2 cellular contexts compared by ENCODE assay signal in the genomic region with DNA sequence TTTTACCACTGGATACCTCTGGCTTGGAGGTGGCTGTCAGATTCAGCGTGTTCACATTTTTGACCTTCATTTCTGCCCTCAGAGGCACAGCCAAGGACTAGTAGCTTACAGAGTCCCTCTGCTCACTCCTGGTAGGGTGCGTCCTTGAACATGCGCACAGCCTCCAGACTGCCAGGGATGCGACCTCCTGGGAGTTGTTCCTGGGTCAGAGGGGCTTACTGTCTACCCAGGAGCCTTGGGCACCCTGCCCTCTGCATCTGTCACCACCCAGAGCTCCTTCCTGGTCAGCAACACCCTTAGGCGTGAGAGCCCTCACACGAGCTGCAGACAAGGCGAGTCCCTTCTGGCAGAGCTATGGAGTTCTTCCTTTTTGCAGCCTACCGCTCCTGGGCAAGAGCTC.
TF ChIP-seq lines count a peak whose summit lies in the region.

No MANE protein-coding gene starts in this region.

TF ChIP-seq in SK-N-SH, 30 proteins besides CTCF, POLR2A, EP300 and RAD21 (continued from another document):
- TF ChIP-seq, protein P1, sequence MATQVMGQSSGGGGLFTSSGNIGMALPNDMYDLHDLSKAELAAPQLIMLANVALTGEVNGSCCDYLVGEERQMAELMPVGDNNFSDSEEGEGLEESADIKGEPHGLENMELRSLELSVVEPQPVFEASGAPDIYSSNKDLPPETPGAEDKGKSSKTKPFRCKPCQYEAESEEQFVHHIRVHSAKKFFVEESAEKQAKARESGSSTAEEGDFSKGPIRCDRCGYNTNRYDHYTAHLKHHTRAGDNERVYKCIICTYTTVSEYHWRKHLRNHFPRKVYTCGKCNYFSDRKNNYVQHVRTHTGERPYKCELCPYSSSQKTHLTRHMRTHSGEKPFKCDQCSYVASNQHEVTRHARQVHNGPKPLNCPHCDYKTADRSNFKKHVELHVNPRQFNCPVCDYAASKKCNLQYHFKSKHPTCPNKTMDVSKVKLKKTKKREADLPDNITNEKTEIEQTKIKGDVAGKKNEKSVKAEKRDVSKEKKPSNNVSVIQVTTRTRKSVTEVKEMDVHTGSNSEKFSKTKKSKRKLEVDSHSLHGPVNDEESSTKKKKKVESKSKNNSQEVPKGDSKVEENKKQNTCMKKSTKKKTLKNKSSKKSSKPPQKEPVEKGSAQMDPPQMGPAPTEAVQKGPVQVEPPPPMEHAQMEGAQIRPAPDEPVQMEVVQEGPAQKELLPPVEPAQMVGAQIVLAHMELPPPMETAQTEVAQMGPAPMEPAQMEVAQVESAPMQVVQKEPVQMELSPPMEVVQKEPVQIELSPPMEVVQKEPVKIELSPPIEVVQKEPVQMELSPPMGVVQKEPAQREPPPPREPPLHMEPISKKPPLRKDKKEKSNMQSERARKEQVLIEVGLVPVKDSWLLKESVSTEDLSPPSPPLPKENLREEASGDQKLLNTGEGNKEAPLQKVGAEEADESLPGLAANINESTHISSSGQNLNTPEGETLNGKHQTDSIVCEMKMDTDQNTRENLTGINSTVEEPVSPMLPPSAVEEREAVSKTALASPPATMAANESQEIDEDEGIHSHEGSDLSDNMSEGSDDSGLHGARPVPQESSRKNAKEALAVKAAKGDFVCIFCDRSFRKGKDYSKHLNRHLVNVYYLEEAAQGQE (IDR thresholded peaks at IDR 0.05; ENCODE audit: low read depth, low read length): no peak
- no peak for TF ChIP-seq POLR2AphosphoS5 (IDR thresholded peaks at IDR 0.05; ENCODE audit: low read depth, low read length)

TF ChIP-seq in SK-N-SH treated with all-trans-retinoic acid at 6 μM for 48 hours, 23 proteins besides CTCF, POLR2A, EP300 and RAD21 (continued from another document):
- TF ChIP-seq, protein P2, sequence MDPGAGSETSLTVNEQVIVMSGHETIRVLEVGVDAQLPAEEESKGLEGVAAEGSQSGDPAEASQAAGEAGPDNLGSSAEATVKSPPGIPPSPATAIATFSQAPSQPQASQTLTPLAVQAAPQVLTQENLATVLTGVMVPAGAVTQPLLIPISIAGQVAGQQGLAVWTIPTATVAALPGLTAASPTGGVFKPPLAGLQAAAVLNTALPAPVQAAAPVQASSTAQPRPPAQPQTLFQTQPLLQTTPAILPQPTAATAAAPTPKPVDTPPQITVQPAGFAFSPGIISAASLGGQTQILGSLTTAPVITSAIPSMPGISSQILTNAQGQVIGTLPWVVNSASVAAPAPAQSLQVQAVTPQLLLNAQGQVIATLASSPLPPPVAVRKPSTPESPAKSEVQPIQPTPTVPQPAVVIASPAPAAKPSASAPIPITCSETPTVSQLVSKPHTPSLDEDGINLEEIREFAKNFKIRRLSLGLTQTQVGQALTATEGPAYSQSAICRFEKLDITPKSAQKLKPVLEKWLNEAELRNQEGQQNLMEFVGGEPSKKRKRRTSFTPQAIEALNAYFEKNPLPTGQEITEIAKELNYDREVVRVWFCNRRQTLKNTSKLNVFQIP (CRISPR knock-in tag; IDR thresholded peaks at IDR 0.05; ENCODE audit: borderline replicate concordance, low read depth): no peak
- no peak for TF ChIP-seq ZFP30 (CRISPR knock-in tag; IDR thresholded peaks at IDR 0.05)
- no peak for TF ChIP-seq CREB5 (CRISPR knock-in tag; IDR thresholded peaks at IDR 0.05; ENCODE audit: low read depth)
- no peak for TF ChIP-seq ZNF8 (CRISPR knock-in tag; IDR thresholded peaks at IDR 0.05)
- TF ChIP-seq PATZ1 (CRISPR knock-in tag; IDR thresholded peaks at IDR 0.05; ENCODE audit: borderline replicate concordance): no peak
- no peak for TF ChIP-seq PPARA (CRISPR knock-in tag; IDR thresholded peaks at IDR 0.05; ENCODE audit: borderline replicate concordance)
- no peak for TF ChIP-seq ISL1 (CRISPR knock-in tag; IDR thresholded peaks at IDR 0.05)
- no peak for TF ChIP-seq TCF4 (CRISPR knock-in tag; IDR thresholded peaks at IDR 0.05; ENCODE audit: borderline replicate concordance)
- TF ChIP-seq BACH2 (CRISPR knock-in tag; IDR thresholded peaks at IDR 0.05; ENCODE audit: borderline replicate concordance): no peak
- TF ChIP-seq ESRRG (CRISPR knock-in tag; IDR thresholded peaks at IDR 0.05): no peak
- TF ChIP-seq, protein P3, sequence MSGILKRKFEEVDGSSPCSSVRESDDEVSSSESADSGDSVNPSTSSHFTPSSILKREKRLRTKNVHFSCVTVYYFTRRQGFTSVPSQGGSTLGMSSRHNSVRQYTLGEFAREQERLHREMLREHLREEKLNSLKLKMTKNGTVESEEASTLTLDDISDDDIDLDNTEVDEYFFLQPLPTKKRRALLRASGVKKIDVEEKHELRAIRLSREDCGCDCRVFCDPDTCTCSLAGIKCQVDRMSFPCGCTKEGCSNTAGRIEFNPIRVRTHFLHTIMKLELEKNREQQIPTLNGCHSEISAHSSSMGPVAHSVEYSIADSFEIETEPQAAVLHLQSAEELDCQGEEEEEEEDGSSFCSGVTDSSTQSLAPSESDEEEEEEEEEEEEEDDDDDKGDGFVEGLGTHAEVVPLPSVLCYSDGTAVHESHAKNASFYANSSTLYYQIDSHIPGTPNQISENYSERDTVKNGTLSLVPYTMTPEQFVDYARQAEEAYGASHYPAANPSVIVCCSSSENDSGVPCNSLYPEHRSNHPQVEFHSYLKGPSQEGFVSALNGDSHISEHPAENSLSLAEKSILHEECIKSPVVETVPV (CRISPR knock-in tag; IDR thresholded peaks at IDR 0.05): no peak
- no peak for TF ChIP-seq ZFP3 (CRISPR knock-in tag; IDR thresholded peaks at IDR 0.05)
- no peak for TF ChIP-seq ZNF70 (CRISPR knock-in tag; IDR thresholded peaks at IDR 0.05)
- TF ChIP-seq RARB (CRISPR knock-in tag; IDR thresholded peaks at IDR 0.05): no peak
TF ChIP-seq in SK-N-SH treated with all-trans-retinoic acid at 6 μM for 48 hours: peak in this region for 0.
